In genomic region chr3:145942052-145942451, GRCh38 we compare ENCODE assay signal across 1 cellular context.
TF ChIP-seq lines count a peak whose summit lies in the region.

No MANE protein-coding gene starts in this region.

TF ChIP-seq in HepG2, 621 proteins besides CTCF, POLR2A, EP300 and RAD21 (continued from another document):
- no peak for TF ChIP-seq UBTF (CRISPR knock-in tag; IDR thresholded peaks at IDR 0.05)
- no peak for TF ChIP-seq FOXP1 (IDR thresholded peaks at IDR 0.05)
- TF ChIP-seq FOXP1 (CRISPR knock-in tag; IDR thresholded peaks at IDR 0.05) = no peak
- no peak for TF ChIP-seq NPAS2 (CRISPR knock-in tag; IDR thresholded peaks at IDR 0.05; ENCODE audit: borderline replicate concordance)
- TF ChIP-seq MTA1 (CRISPR knock-in tag; IDR thresholded peaks at IDR 0.05; ENCODE audit: borderline replicate concordance) = no peak
- TF ChIP-seq HMGXB4 (CRISPR knock-in tag; IDR thresholded peaks at IDR 0.05; ENCODE audit: borderline replicate concordance in 1 of 2, low read depth in 1 of 2) = no peak
- TF ChIP-seq HIC2 (CRISPR knock-in tag; IDR thresholded peaks at IDR 0.05; ENCODE audit: low read depth) = no peak
- no peak for TF ChIP-seq RORA (CRISPR knock-in tag; IDR thresholded peaks at IDR 0.05)
- TF ChIP-seq IKZF5 (CRISPR knock-in tag; IDR thresholded peaks at IDR 0.05) = no peak
TF ChIP-seq in HepG2: peak in this region for 0.
